ENCODE assay signal across 34 cellular contexts in the genomic region with DNA sequence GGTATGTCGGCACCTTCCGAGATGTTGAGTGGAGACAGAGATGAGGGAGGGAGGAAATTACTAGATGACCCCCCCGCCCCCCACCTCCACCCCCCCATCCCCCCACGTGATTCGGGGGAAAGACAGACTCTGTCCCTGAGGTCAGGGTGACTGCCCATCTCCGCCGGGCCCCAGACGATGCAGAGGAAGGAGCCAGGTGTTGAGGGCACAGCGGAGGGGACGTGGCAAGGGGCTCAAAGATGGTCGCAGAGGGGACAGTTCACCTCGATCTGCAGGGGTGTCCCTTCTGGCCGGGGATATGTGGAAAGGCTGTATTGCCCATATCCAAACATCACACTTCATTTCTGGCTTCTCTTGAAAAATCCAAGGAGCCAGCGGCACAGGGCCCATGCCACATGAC. TPM values are rescaled to one million over a fixed set of nuclear protein-coding genes. Genes with fewer than 3 reads are reported as not detected.
"Had no signal": no experiment of that assay in that cellular context is flagged by ENCODE, and none has a peak within 500 bp of the region (broad histone marks: within the 10 kb centered on the region; RNA-seq: fewer than 3 reads in every experiment).

No MANE protein-coding gene starts in this region.

- H3K4me3 ChIP-seq: colonic mucosa, esophagus muscularis mucosa, gastroesophageal sphincter, heart left ventricle, hepatocyte, lung, mucosa of descending colon, right atrium auricular region, smooth muscle cell, suprapubic skin, transverse colon, upper lobe of right lung, uterus had no signal

- H3K79me2 ChIP-seq: hepatocyte had no signal

- H2AFZ ChIP-seq: hepatocyte had no signal

- H3K36me3 Mint-ChIP-seq: mesothelial cell of epicardium, naive B cell had no signal

- H3K36me3 ChIP-seq: colonic mucosa, esophagus muscularis mucosa, gastroesophageal sphincter, heart left ventricle, neutrophil, prostate gland, right atrium auricular region, suprapubic skin, transverse colon, upper lobe of right lung, uterus had no signal

- ATAC-seq: foreskin keratinocyte; gastroesophageal sphincter; left lobe of liver; mucosa of descending colon; sciatic nerve; stimulated activated naive CD8-positive, alpha-beta T cell treated with anti-CD3 and anti-CD28 coated beads, Interleukin-15, amount 100 ng/mL, for 72 hours; upper lobe of right lung had no signal

- H3K27me3 ChIP-seq: colonic mucosa, esophagus muscularis mucosa, neutrophil, right atrium auricular region, transverse colon, uterus had no signal

- H3K27ac Mint-ChIP-seq: dendritic cell treated with granulocyte-macrophage colony-stimulating factor and Interleukin-4, amounts not matched to agents 40 ng/mL and 50 ng/mL, for 4 days; mesothelial cell of epicardium; naive B cell; stimulated activated naive CD8-positive, alpha-beta T cell treated with anti-CD3 and anti-CD28 coated beads, Interleukin-15, amount 100 ng/mL, for 72 hours had no signal

- H3K4me2 ChIP-seq: hepatocyte, smooth muscle cell had no signal

- H3K4me1 ChIP-seq: colonic mucosa, esophagus muscularis mucosa, foreskin keratinocyte, gastroesophageal sphincter, suprapubic skin, transverse colon, upper lobe of right lung, uterus had no signal

- H3K9me3 Mint-ChIP-seq: dendritic cell treated with granulocyte-macrophage colony-stimulating factor and Interleukin-4, amounts not matched to agents 40 ng/mL and 50 ng/mL, for 4 days; mesothelial cell of epicardium; nephron progenitor cell; stimulated activated naive CD8-positive, alpha-beta T cell treated with anti-CD3 and anti-CD28 coated beads, Interleukin-15, amount 100 ng/mL, for 72 hours had no signal

- H3K27ac ChIP-seq: colonic mucosa, esophagus muscularis mucosa, foreskin keratinocyte, gastroesophageal sphincter, heart left ventricle, hepatocyte, neutrophil, right atrium auricular region, suprapubic skin, transverse colon, upper lobe of right lung, uterus had no signal

- DNase-seq: colonic mucosa; effector CD8-positive, alpha-beta T cell; foreskin keratinocyte; heart left ventricle; kidney; mesenchymal stem cell; mucosa of descending colon; naive B cell; nephron progenitor cell; stimulated activated CD4-positive, alpha-beta T cell treated with anti-CD3 and anti-CD28 coated beads, Interleukin-12 subunit alpha, Interleukin-12 subunit beta, amount 100 ng/mL, for 4 hours; stimulated activated CD4-positive, alpha-beta T cell treated with anti-CD3 and anti-CD28 coated beads, Interleukin-1b, Interleukin-23, amount 100 ng/mL, for 48 hours; stimulated activated CD4-positive, alpha-beta T cell treated with anti-CD3 and anti-CD28 coated beads, Interleukin-4, amount 100 ng/mL, for 1 hour; stimulated activated CD8-positive, alpha-beta memory T cell treated with anti-CD3 and anti-CD28 coated beads, Interleukin-4, amount 100 ng/mL, for 48 hours; stimulated activated naive CD4-positive, alpha-beta T cell; stimulated activated naive CD8-positive, alpha-beta T cell treated with anti-CD3 and anti-CD28 coated beads, Interleukin-15, amount 100 ng/mL, for 72 hours; transverse colon; upper lobe of right lung; uterus had no signal

- H3K4me1 Mint-ChIP-seq: stimulated activated naive CD8-positive, alpha-beta T cell treated with anti-CD3 and anti-CD28 coated beads, Interleukin-15, amount 100 ng/mL, for 72 hours had no signal

- H3K4me3 Mint-ChIP-seq: dendritic cell treated with granulocyte-macrophage colony-stimulating factor and Interleukin-4, amounts not matched to agents 40 ng/mL and 50 ng/mL, for 4 days; mesothelial cell of epicardium; naive B cell; stimulated activated naive CD8-positive, alpha-beta T cell treated with anti-CD3 and anti-CD28 coated beads, Interleukin-15, amount 100 ng/mL, for 72 hours had no signal

RNA-seq across cellular contexts. Expression of gene PHF21B, which starts 14.1 kb away (rescaled TPM):
- total RNA-seq: colonic mucosa, endothelial cell of umbilical vein, left lobe of liver, liver, suprapubic skin, transverse colon had no signal
- polyA plus RNA-seq: endothelial cell of umbilical vein, fibroblast of lung, liver had no signal
